ENCODE assay signal across 8 cellular contexts in the genomic region with DNA sequence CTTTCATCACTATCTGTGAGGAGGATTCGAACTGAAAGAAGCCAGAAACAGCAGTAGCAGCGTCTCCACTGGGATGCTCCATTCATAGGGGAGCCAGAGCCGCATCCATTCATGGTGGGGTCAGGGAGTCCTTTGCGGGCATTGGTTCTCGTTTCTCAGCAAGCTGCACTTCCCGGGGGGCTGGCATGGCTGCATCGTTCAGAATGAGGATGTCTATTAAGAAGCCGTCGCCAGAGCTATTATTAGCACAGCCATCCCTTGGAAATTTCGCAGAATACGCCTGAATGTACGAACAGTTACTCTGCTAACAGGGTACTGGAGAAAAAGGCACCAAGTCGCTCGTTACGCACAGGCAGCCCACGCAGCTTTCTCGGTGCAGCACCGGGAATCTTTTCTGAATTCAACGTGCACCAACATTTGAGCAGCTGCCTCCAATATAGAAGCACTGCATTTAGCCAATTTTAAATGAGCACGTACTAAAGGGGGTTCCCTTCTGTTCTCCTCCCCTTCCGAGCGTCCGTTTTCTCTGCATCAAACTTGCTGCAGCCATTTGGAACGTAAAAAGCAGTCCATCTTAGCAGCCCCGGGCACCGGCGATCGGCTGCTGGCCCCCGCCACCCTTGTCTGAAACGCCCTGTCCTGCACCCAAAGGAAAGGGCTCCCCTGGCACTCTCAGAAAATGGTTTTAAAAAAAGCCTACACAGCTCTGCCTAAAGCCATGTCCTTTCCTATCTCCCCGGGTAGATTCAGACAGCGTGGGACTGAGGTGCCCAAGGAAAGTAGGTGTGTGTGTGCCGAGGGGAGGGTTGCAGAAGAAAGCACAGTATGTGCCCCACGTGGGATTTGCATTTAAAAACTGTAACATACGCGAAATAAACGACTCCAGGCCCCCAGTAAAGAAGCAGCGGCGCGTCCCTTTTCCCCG.
DNase-seq lines count a peak whose midpoint lies in the region; ATAC-seq and TF ChIP-seq lines count a peak whose summit lies in the region.

No MANE protein-coding gene starts in this region.

- TF ChIP-seq POLR2A in ovary (IDR thresholded peaks at IDR 0.05), result no peak

- 8 to 17% (median 12%) methylated on average over 41 of the region's 41 CpGs for WGBS in ovary, 3 donors

- ATAC-seq in HG02678 (IDR thresholded peaks at IDR 0.05; ENCODE audit: unreplicated experiment) (no peak), HG03095 (IDR thresholded peaks at IDR 0.05; ENCODE audit: unreplicated experiment) (no peak)

- CTCF ChIA-PET in GM10248 (lab: Yijun Ruan, JAX), result interaction anchor here (0.7 kb wide), 1 partner anchor 16 kb away, joined by 3 read pairs; no protein-coding TSS in a partner anchor

- DNase-seq in NCI-H1092 treated with DMSO at 0.1 percent for 48 hours (lab: John Stamatoyannopoulos, UW) (peak; percentile 38), NCI-H1092 (lab: John Stamatoyannopoulos, UW) (no peak), glomerular visceral epithelial cell (ENCODE audit: extremely low spot score) (peak; percentile 39), ovary (no peak), GM10248 (ENCODE audit: extremely low spot score) (no peak)

- no peak for TF ChIP-seq EP300 in ovary (IDR thresholded peaks at IDR 0.05)

- no peaks in the 10 kb centered on the region for H3K27me3 ChIP-seq in ovary

- H3K4me3 ChIP-seq in WI38 (ENCODE audit: low read depth, low read length), result peak overlapping the region; percentile 78
- H3K4me3 ChIP-seq in ovary, result peak overlapping the region; percentile 23

- H3K9me3 ChIP-seq in ovary, result no peaks in the 10 kb centered on the region

- H3K27ac ChIP-seq in ovary, result no peak overlapping the region

- H3K36me3 ChIP-seq in ovary, result no peaks in the 10 kb centered on the region

- intact Hi-C loops in ovary (cut with DNase I), result no loop called here

- POLR2A ChIA-PET in GM10248 (lab: Yijun Ruan, JAX), result no interaction called here

- H3K4me1 ChIP-seq in ovary (ENCODE audit: insufficient read depth), result no peaks in the 10 kb centered on the region

- TF ChIP-seq CTCF in WI38 (IDR thresholded peaks at IDR 0.05; ENCODE audit: low read depth, low read length), result no peak
- no peak for TF ChIP-seq CTCF in ovary (IDR thresholded peaks at IDR 0.05)
- no peak for TF ChIP-seq CTCF in GM10248 (IDR thresholded peaks at IDR 0.05; ENCODE audit: control extremely low read depth, extremely low read depth, low read depth, missing control alignments)

Comparison
In these comparisons a context has a peak if more than half of its experiments do, and no peak if none do; other contexts are left out.
1. DNase-seq: peak in NCI-H1092 treated with DMSO at 0.1 percent for 48 hours (single experiment) and glomerular visceral epithelial cell (single experiment); none in NCI-H1092 (single experiment), ovary (0 of 5) and GM10248 (single experiment).